Comparison of ENCODE assay signal across 8 cellular contexts in the genomic region with DNA sequence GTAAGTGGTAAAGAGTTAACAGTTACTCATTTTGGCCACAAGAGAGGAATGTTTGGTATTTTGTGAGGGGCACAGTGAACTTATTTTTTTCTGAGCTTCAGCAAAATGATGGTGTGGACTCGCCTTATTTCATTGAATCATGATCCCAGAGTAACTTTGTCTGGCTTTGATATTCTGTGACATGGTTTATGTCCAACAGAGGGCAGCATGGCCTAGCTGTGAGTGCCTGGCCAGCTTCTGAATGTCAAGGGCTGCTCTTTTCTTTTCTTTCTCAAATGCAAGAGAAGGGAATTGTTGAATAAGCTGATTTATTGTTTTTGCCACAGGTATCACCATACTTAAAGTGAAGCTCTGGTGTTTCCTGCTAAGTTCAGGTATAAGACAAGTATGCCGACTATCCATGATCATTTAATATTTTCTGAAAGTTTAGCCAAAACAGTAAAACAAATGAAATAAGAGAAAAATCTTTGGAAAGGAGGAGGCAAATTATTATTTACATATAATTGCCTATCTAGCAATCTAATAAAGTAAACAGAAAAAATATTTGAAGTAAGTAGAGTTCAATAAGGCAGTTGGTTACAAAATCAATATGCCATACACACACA.
DNase-seq lines count a peak whose midpoint lies in the region; ATAC-seq and TF ChIP-seq lines count a peak whose summit lies in the region.

No MANE protein-coding gene starts in this region.

- no peak overlapping the region for H3K4me3 ChIP-seq in astrocyte of the cerebellum (ENCODE audit: low read depth, low read length)

- in situ Hi-C loops in astrocyte of the cerebellum (cut with HindIII; ENCODE audit: low sequenced_read_pairs): no loop called here

- DNase-seq in NCI-H345 (lab: John Stamatoyannopoulos, UW) (peak; percentile 18), NCI-H345 treated with DMSO at 0.1 percent for 48 hours (lab: John Stamatoyannopoulos, UW; ENCODE audit: unreplicated experiment) (no peak), NCI-H1694 (lab: John Stamatoyannopoulos, UW) (peak; percentile 47), astrocyte of the cerebellum (ENCODE audit: low read depth) (no peak), inferior parietal cortex (ENCODE audit: extremely low spot score) (peak; percentile 72)
- DNase-seq in activated effector memory CD4-positive, alpha-beta T cell treated with Interleukin-2 at 50 U/mL for 16 hours: no peak

- peak; percentile 70 for TF ChIP-seq CTCF in astrocyte of the cerebellum (IDR thresholded peaks at IDR 0.05; ENCODE audit: low read depth, low read length, missing control alignments)

- ATAC-seq in GM19455 (IDR thresholded peaks at IDR 0.05; ENCODE audit: unreplicated experiment) (no peak), HG02870 (IDR thresholded peaks at IDR 0.05; ENCODE audit: unreplicated experiment) (no peak)

Comparison
In these comparisons a context has a peak if more than half of its experiments do, and no peak if none do; other contexts are left out.
1. DNase-seq: peak in NCI-H345 (single experiment), NCI-H1694 (single experiment) and inferior parietal cortex (single experiment); none in NCI-H345 treated with DMSO at 0.1 percent for 48 hours (single experiment), astrocyte of the cerebellum (single experiment) and activated effector memory CD4-positive, alpha-beta T cell treated with Interleukin-2 at 50 U/mL for 16 hours (single experiment).